In the genomic region with DNA sequence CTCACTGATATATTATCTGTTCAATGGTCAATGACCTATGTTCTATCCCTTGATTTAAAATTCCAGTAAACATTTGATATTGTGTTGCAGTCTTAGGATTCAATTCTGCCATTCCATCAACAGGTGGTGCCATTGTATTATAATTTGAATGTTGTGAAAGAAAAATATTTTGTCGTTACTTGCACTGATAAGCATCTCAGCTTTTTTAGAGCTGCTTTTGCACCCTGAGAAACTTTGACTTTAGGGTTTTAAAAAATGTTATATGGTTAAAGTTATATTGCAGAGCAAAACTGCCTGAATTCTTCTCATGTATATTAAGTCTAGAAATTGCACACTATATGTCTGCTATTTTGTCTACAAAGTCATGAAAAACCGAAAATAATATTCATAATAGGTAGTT, we compare ENCODE assay signal across 9 cellular contexts. TPM values are rescaled to one million over a fixed set of nuclear protein-coding genes. Genes with fewer than 3 reads are reported as not detected.
DNase-seq lines count a peak whose midpoint lies in the region; ATAC-seq and TF ChIP-seq lines count a peak whose summit lies in the region.
"Had no signal": no experiment of that assay in that cellular context is flagged by ENCODE, and none has a peak within 500 bp of the region (broad histone marks: within the 10 kb centered on the region; RNA-seq: fewer than 3 reads in every experiment).

No MANE protein-coding gene starts in this region.

- H3K4me3 ChIP-seq in thyroid gland (replicated peaks in 1 of 3): no peak overlapping the region

- in situ Hi-C loops in SK-MEL-5 (cut with HindIII; ENCODE audit: low pct_unique_long_range_greater_than_20kb, low sequenced_read_pairs): no loop called here

- no peaks in the 10 kb centered on the region for H3K27me3 ChIP-seq in thyroid gland

- peak; percentile 47 for ATAC-seq in HG03342 (IDR thresholded peaks at IDR 0.05; ENCODE audit: unreplicated experiment)

- intact Hi-C loops in thyroid gland (cut with DNase I): no loop called here

- no peaks in the 10 kb centered on the region for H3K4me1 ChIP-seq in thyroid gland

- peak in 5 of 6 experiments; percentile 6 to 65 (median 55) for TF ChIP-seq CTCF in thyroid gland (IDR thresholded peaks at IDR 0.05)

- no peaks in the 10 kb centered on the region for H3K4me1 Mint-ChIP-seq in activated naive CD8-positive, alpha-beta T cell treated with anti-CD3 and anti-CD28 coated beads for 36 hours
- H3K4me1 Mint-ChIP-seq: memory B cell had no signal

- H3K9me3 ChIP-seq in thyroid gland: no peaks in the 10 kb centered on the region

- H3K27ac Mint-ChIP-seq in activated naive CD8-positive, alpha-beta T cell treated with anti-CD3 and anti-CD28 coated beads for 36 hours: no peak overlapping the region
- H3K27ac Mint-ChIP-seq: memory B cell had no signal

- no peaks in the 10 kb centered on the region for H3K9me3 Mint-ChIP-seq in activated naive CD8-positive, alpha-beta T cell treated with anti-CD3 and anti-CD28 coated beads for 36 hours
- H3K9me3 Mint-ChIP-seq: memory B cell had no signal

- H3K27ac ChIP-seq in thyroid gland: no peak overlapping the region

- TF ChIP-seq POLR2A in thyroid gland (IDR thresholded peaks at IDR 0.05): no peak

- H3K27me3 Mint-ChIP-seq in activated naive CD8-positive, alpha-beta T cell treated with anti-CD3 and anti-CD28 coated beads for 36 hours: peaks cover 54% of the 10 kb centered on the region

- DNase-seq in DMS114 treated with DMSO at 0.1 percent for 48 hours (lab: John Stamatoyannopoulos, UW; ENCODE audit: unreplicated experiment) (peak; percentile 45), SK-MEL-5 (ENCODE audit: low read depth, low spot score) (peak; percentile 69), foreskin melanocyte (peak; percentile 53), thyroid gland (no peak), GM19238 (ENCODE audit: insufficient read length, low spot score) (no peak), middle frontal gyrus (ENCODE audit: extremely low spot score, low spot score) (no peak)
- no peak for DNase-seq in activated naive CD8-positive, alpha-beta T cell treated with anti-CD3 and anti-CD28 coated beads for 36 hours

- H3K36me3 ChIP-seq in thyroid gland: no peaks in the 10 kb centered on the region

- WGBS in thyroid gland, 2 donors: 43% methylated on average over 2 of the region's 2 CpGs

- H3K36me3 Mint-ChIP-seq in activated naive CD8-positive, alpha-beta T cell treated with anti-CD3 and anti-CD28 coated beads for 36 hours: no peaks in the 10 kb centered on the region

- no peak overlapping the region for H3K4me3 Mint-ChIP-seq in activated naive CD8-positive, alpha-beta T cell treated with anti-CD3 and anti-CD28 coated beads for 36 hours
- H3K4me3 Mint-ChIP-seq: memory B cell had no signal

RNA-seq across cellular contexts. Expression of a gene that starts 18.8 kb away (rescaled TPM):
- total RNA-seq in SK-MEL-5 (2014; rRNA removed; shearing (Covaris generic)): 17.6 and 20.2 TPM in 2 replicates
- polyA plus RNA-seq in SK-MEL-5 (2015; cell fraction: cytosol; rRNA removed): 11.0 and 13.1 TPM in 2 replicates
- polyA plus RNA-seq in SK-MEL-5 (2015; cell fraction: nucleus; rRNA removed): 80.6 and 84.1 TPM in 2 replicates
- total RNA-seq in thyroid gland: 10 to 100 TPM; 32.8 to 44.2 (median 38.2) TPM
- total RNA-seq in activated naive CD8-positive, alpha-beta T cell treated with anti-CD3 and anti-CD28 coated beads for 36 hours: 10 to 100 TPM; 17.7 to 18.0 TPM

Comparison
In these comparisons a context has a peak if more than half of its experiments do, and no peak if none do; other contexts are left out.
1. DNase-seq: peak in DMS114 treated with DMSO at 0.1 percent for 48 hours (single experiment), SK-MEL-5 (single experiment) and foreskin melanocyte (single experiment); none in thyroid gland (0 of 2), activated naive CD8-positive, alpha-beta T cell treated with anti-CD3 and anti-CD28 coated beads for 36 hours (single experiment), GM19238 (single experiment) and middle frontal gyrus (single experiment).